ENCODE assay signal across 21 cellular contexts in genomic region chr13:112658807-112659206, GRCh38. TPM values are rescaled to one million over a fixed set of nuclear protein-coding genes. Genes with fewer than 3 reads are reported as not detected.
A peak's percentile ranks its signal among the peaks of the same experiment; 100 is the strongest.
DNase-seq lines count a peak whose midpoint lies in the region; ATAC-seq and TF ChIP-seq lines count a peak whose summit lies in the region.
"Had no signal": no experiment of that assay in that cellular context is flagged by ENCODE, and none has a peak within 500 bp of the region (broad histone marks: within the 10 kb centered on the region; RNA-seq: fewer than 3 reads in every experiment).

No MANE protein-coding gene starts in this region.

- TF ChIP-seq CTCF in RWPE2 (IDR thresholded peaks at IDR 0.05; ENCODE audit: poor library complexity, severe bottlenecking) (no peak), epithelial cell of esophagus (IDR thresholded peaks at IDR 0.05; ENCODE audit: insufficient read depth, low read depth, low read length, missing control alignments) (no peak)

- H3K4me1 ChIP-seq in RWPE2 (ENCODE audit: insufficient read depth, poor library complexity, severe bottlenecking) = peaks cover 12% of the 10 kb centered on the region
- H3K4me1 ChIP-seq: A549, breast epithelium, tibial artery had no signal

- peak overlapping the region; percentile 48 for H3K27ac ChIP-seq in RWPE2 (ENCODE audit: poor library complexity, severe bottlenecking)
- H3K27ac ChIP-seq: A549, C4-2B, tibial artery had no signal

- H3K4me3 ChIP-seq in RWPE2 (ENCODE audit: severe bottlenecking) (no peak overlapping the region), epithelial cell of esophagus (ENCODE audit: low read length) (no peak overlapping the region)
- H3K4me3 ChIP-seq: A549, breast epithelium, mucosa of descending colon, tibial artery had no signal

- no peaks in the 10 kb centered on the region for H3K36me3 ChIP-seq in RWPE2 (ENCODE audit: low read depth)
- H3K36me3 ChIP-seq: breast epithelium, tibial artery had no signal

- ATAC-seq in RWPE2 (ENCODE audit: low read depth) (no peak), HG03139 (IDR thresholded peaks at IDR 0.05; ENCODE audit: unreplicated experiment) (no peak), GM21367 (IDR thresholded peaks at IDR 0.05; ENCODE audit: unreplicated experiment) (no peak)
- ATAC-seq: A549; activated naive CD4-positive, alpha-beta T cell treated with anti-CD3 and anti-CD28 coated beads, Interleukin-2, amount 50 U/mL, for 72 hours; mucosa of descending colon had no signal

- DNase-seq in ACHN = peak; percentile 52
- no peak for DNase-seq in RWPE2 (ENCODE audit: low spot score)
- peak; percentile 15 for DNase-seq in epithelial cell of esophagus (ENCODE audit: low read depth)
- peak; percentile 5 for DNase-seq in mesenteric fat pad (ENCODE audit: low spot score)
- no peak for DNase-seq in cerebellar cortex (ENCODE audit: low spot score)
- no peak for DNase-seq in AG20443 (ENCODE audit: low spot score)
- DNase-seq: activated B cell treated with CpG ODN at 0.5 μM for 24 hours; DMS153; KG1; mucosa of descending colon; NCI-H1930; nucleus accumbens; right cardiac atrium; stimulated activated naive CD4-positive, alpha-beta T cell treated with Interleukin-2 at 50 U/mL for 16 hours; tibial artery had no signal

- no peaks in the 10 kb centered on the region for H3K9me3 ChIP-seq in RWPE2 (ENCODE audit: severe bottlenecking)
- H3K9me3 ChIP-seq: A549, breast epithelium, mucosa of descending colon, tibial artery had no signal

- in situ Hi-C loops in ACHN (cut with HindIII; ENCODE audit: low pct_ligation_motif_present, low pct_unique_long_range_greater_than_20kb, low sequenced_read_pairs) = no loop called here

- no peaks in the 10 kb centered on the region for H3K27me3 ChIP-seq in RWPE2 (ENCODE audit: insufficient read depth, poor library complexity, severe bottlenecking)
- H3K27me3 ChIP-seq: breast epithelium, tibial artery had no signal

RNA-seq across cellular contexts. Expression of gene ATP11A, which starts 31.0 kb away (rescaled TPM):
- total RNA-seq in mesenteric fat pad = 63.5 TPM

Comparison
In these comparisons a context has a peak if more than half of its experiments do, and no peak if none do; other contexts are left out.
1. DNase-seq: peak in ACHN (single experiment), epithelial cell of esophagus (single experiment) and mesenteric fat pad (single experiment); none in RWPE2 (single experiment), cerebellar cortex (single experiment) and AG20443 (single experiment).